10 cellular contexts compared by ENCODE assay signal in genomic region chr3:186588619-186589018, GRCh38. TPM values are rescaled to one million over a fixed set of nuclear protein-coding genes. Genes with fewer than 3 reads are reported as not detected.
DNase-seq lines count a peak whose midpoint lies in the region; ATAC-seq and TF ChIP-seq lines count a peak whose summit lies in the region.
"Had no signal": no experiment of that assay in that cellular context is flagged by ENCODE, and none has a peak within 500 bp of the region (broad histone marks: within the 10 kb centered on the region; RNA-seq: fewer than 3 reads in every experiment).

No MANE protein-coding gene starts in this region.

- H3K9me3 Mint-ChIP-seq in T-helper 2 cell treated with Interferon-gamma antibody and Interleukin-4, amounts not matched to agents 5 μg/mL and 100 μg/mL, for 36 hours = no peaks in the 10 kb centered on the region
- H3K9me3 Mint-ChIP-seq: natural killer cell treated with Interleukin-12 subunit alpha and Interleukin-12 subunit beta and Interleukin-15 and Interleukin-18, amount 100 ng/mL, for 72 hours; stimulated activated memory B cell treated with anti-CD40 and anti-IgM and Interleukin-4, amounts not matched to agents 10 μg/mL and 1 μg/mL and 100 μg/mL, for 72 hours had no signal

- H3K4me3 ChIP-seq in left lung = no peak overlapping the region

- H3K4me1 ChIP-seq in left lung = no peaks in the 10 kb centered on the region

- H3K4me1 Mint-ChIP-seq in T-helper 2 cell treated with Interferon-gamma antibody and Interleukin-4, amounts not matched to agents 5 μg/mL and 100 μg/mL, for 36 hours (ENCODE audit: low read depth) = peaks cover 18% of the 10 kb centered on the region
- H3K4me1 Mint-ChIP-seq: stimulated activated memory B cell treated with anti-CD40 and anti-IgM and Interleukin-4, amounts not matched to agents 10 μg/mL and 1 μg/mL and 100 μg/mL, for 72 hours had no signal

- no peaks in the 10 kb centered on the region for H3K27me3 ChIP-seq in left lung

- ATAC-seq in left lung = peak; percentile 68
- ATAC-seq: stimulated activated memory B cell treated with anti-CD40 and anti-IgM and Interleukin-4, amounts not matched to agents 10 μg/mL and 1 μg/mL and 100 μg/mL, for 72 hours had no signal

- intact Hi-C loops in left lung (cut with DNase I) = no loop called here

- H3K36me3 ChIP-seq in left lung = peaks cover 0 to 30% of the 10 kb centered on the region in 2 donors

- POLR2A ChIA-PET in HEK293T (lab: Yijun Ruan, JAX) = interaction anchor here (1.4 kb wide), 1 partner anchor 18 kb away, joined by 3 read pairs; the partner anchor contains the start of gene DNAJB11

- H3K36me3 Mint-ChIP-seq in T-helper 2 cell treated with Interferon-gamma antibody and Interleukin-4, amounts not matched to agents 5 μg/mL and 100 μg/mL, for 36 hours (ENCODE audit: low read depth) = peaks cover 28% of the 10 kb centered on the region

- H3K27ac ChIP-seq in left lung = no peak overlapping the region
- H3K27ac ChIP-seq: 22Rv1 had no signal

- no peak for TF ChIP-seq CTCF in left lung (IDR thresholded peaks at IDR 0.05)

- CTCF ChIA-PET in HEK293T (lab: Yijun Ruan, JAX) = no interaction called here

- peaks cover 3% of the 10 kb centered on the region for H3K27me3 Mint-ChIP-seq in T-helper 2 cell treated with Interferon-gamma antibody and Interleukin-4, amounts not matched to agents 5 μg/mL and 100 μg/mL, for 36 hours (ENCODE audit: low read depth)
- H3K27me3 Mint-ChIP-seq: stimulated activated memory B cell treated with anti-CD40 and anti-IgM and Interleukin-4, amounts not matched to agents 10 μg/mL and 1 μg/mL and 100 μg/mL, for 72 hours had no signal

- no peaks in the 10 kb centered on the region for H3K9me3 ChIP-seq in left lung

- peak overlapping the region; percentile 58 for H3K27ac Mint-ChIP-seq in T-helper 2 cell treated with Interferon-gamma antibody and Interleukin-4, amounts not matched to agents 5 μg/mL and 100 μg/mL, for 36 hours
- H3K27ac Mint-ChIP-seq: natural killer cell treated with Interleukin-12 subunit alpha and Interleukin-12 subunit beta and Interleukin-15 and Interleukin-18, amount 100 ng/mL, for 72 hours; stimulated activated memory B cell treated with anti-CD40 and anti-IgM and Interleukin-4, amounts not matched to agents 10 μg/mL and 1 μg/mL and 100 μg/mL, for 72 hours had no signal

- DNase-seq in T-helper 2 cell treated with Interferon-gamma antibody and Interleukin-4, amounts not matched to agents 5 μg/mL and 100 μg/mL, for 36 hours (ENCODE audit: low spot score) = no peak
- DNase-seq in T-helper 2 cell (no peak), left lung (no peak), HEK293T (ENCODE audit: extremely low spot score) (no peak)
- DNase-seq: NCI-H1417 treated with DMSO at 0.1 percent for 48 hours; NCI-H774; stimulated activated CD4-positive, alpha-beta T cell treated with anti-CD3 and anti-CD28 coated beads, Interleukin-12 subunit alpha, Interleukin-12 subunit beta, amount 100 ng/mL, for 4 hours had no signal

- no peak overlapping the region for H3K4me3 Mint-ChIP-seq in T-helper 2 cell treated with Interferon-gamma antibody and Interleukin-4, amounts not matched to agents 5 μg/mL and 100 μg/mL, for 36 hours
- H3K4me3 Mint-ChIP-seq: natural killer cell treated with Interleukin-12 subunit alpha and Interleukin-12 subunit beta and Interleukin-15 and Interleukin-18, amount 100 ng/mL, for 72 hours; stimulated activated memory B cell treated with anti-CD40 and anti-IgM and Interleukin-4, amounts not matched to agents 10 μg/mL and 1 μg/mL and 100 μg/mL, for 72 hours had no signal

TF ChIP-seq in HEK293T, 16 proteins besides CTCF, POLR2A, EP300 and RAD21:
- TF ChIP-seq ELF4 (IDR thresholded peaks at IDR 0.05) (no peak), FOXK2 (IDR thresholded peaks at IDR 0.05) (no peak), FOXA1 (IDR thresholded peaks at IDR 0.05) (no peak), L3MBTL2 (conservative IDR thresholded peaks at IDR 0.05) (no peak), CTBP1 (IDR thresholded peaks at IDR 0.05; ENCODE audit: borderline replicate concordance) (no peak), ZNF384 (IDR thresholded peaks at IDR 0.05) (no peak), HDGF (IDR thresholded peaks at IDR 0.05; ENCODE audit: borderline replicate concordance) (no peak), SUZ12 (IDR thresholded peaks at IDR 0.05) (no peak), TARDBP (IDR thresholded peaks at IDR 0.05) (no peak), SP1 (IDR thresholded peaks at IDR 0.05) (no peak), NFRKB (IDR thresholded peaks at IDR 0.05) (no peak)

RNA-seq across cellular contexts. Expression of gene DNAJB11, which starts 18.1 kb away (rescaled TPM):
- total RNA-seq in left lung = 10 to 100 TPM; 46.8 to 78.3 TPM

RNA-seq across cellular contexts. Expression of gene TBCCD1, which starts 21.5 kb away (rescaled TPM):
- 10 to 100 TPM; 11.6 to 12.1 TPM for total RNA-seq in left lung

RNA-seq across cellular contexts. Expression of gene AHSG, which starts 24.2 kb away (rescaled TPM):
- not detected for total RNA-seq in left lung
- total RNA-seq: natural killer cell treated with Interleukin-12 subunit alpha and Interleukin-12 subunit beta and Interleukin-15 and Interleukin-18, amount 100 ng/mL, for 72 hours had no signal

RNA-seq across cellular contexts. Expression of gene CRYGS, which starts 44.4 kb away (rescaled TPM):
- total RNA-seq in left lung = 1 to 10 TPM; 1.8 to 3.7 TPM

RNA-seq across cellular contexts. Expression of gene FETUB, which starts 51.6 kb away (rescaled TPM):
- not detected for total RNA-seq in left lung
- total RNA-seq: natural killer cell treated with Interleukin-12 subunit alpha and Interleukin-12 subunit beta and Interleukin-15 and Interleukin-18, amount 100 ng/mL, for 72 hours had no signal
